Comparison of ENCODE assay signal across 1 cellular context in the genomic region with DNA sequence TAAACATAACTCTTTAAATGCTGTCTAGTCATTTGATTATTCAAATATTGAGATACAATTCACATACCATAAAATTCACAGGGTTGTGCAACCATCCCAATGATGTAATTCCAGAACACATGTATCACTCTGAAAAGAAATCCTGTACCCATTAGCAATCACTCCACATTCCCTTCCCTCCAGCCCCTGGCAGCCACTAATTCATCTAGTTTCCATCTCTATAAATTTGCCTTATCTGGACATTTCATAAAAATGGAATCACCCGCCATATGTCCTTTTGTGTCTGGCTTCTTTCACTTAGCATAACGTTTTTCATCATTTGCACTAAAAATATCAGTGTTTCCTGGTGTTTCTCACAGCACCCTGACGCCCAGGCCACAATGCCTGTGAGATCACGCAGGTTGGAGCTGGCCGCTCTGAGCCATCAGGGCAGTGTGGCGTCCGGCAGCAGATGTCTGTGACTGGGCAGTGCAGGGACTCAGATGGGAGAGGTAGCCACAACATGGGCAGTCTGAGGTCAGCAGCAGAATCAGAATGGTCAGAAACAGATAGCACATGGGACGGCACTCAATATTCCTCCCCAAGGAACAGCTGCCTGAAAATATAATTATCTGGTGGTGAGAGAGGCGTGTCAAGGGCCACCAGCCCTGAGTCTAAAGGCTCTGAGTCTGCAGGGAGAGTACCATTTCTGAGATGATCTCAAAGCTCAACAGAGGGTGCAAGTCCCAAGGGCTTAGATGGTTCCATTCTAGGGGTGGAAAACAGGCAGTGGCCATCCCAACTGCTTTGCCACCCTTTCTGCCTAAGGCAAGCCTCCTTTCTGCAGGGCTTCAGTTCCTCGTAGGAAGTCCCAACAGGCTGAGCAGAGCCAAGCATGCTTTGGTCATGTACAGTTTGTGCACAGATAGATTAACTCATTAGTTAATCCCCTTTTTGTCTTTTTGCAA.
TF ChIP-seq lines count a peak whose summit lies in the region.

No MANE protein-coding gene starts in this region.

TF ChIP-seq in IMR-90, 13 proteins besides CTCF, POLR2A, EP300 and RAD21:
- TF ChIP-seq RFX5 (IDR thresholded peaks at IDR 0.05; ENCODE audit: low read depth, low read length) = no peak
- TF ChIP-seq MXI1 (IDR thresholded peaks at IDR 0.05; ENCODE audit: borderline replicate concordance, low read depth, low read length) = no peak
- TF ChIP-seq, protein P1, sequence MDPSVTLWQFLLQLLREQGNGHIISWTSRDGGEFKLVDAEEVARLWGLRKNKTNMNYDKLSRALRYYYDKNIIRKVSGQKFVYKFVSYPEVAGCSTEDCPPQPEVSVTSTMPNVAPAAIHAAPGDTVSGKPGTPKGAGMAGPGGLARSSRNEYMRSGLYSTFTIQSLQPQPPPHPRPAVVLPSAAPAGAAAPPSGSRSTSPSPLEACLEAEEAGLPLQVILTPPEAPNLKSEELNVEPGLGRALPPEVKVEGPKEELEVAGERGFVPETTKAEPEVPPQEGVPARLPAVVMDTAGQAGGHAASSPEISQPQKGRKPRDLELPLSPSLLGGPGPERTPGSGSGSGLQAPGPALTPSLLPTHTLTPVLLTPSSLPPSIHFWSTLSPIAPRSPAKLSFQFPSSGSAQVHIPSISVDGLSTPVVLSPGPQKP (IDR thresholded peaks at IDR 0.05; ENCODE audit: borderline replicate concordance, low read depth, low read length) = no peak
- TF ChIP-seq CEBPB (IDR thresholded peaks at IDR 0.05; ENCODE audit: low read depth, low read length) = peak; percentile 98
- TF ChIP-seq CHD1 (IDR thresholded peaks at IDR 0.05; ENCODE audit: low read depth, low read length) = no peak
- no peak for TF ChIP-seq NFE2L2 (IDR thresholded peaks at IDR 0.05; ENCODE audit: low read depth, low read length)
TF ChIP-seq in IMR-90: peak in this region for 1.
